Comparison of ENCODE assay signal across 1 cellular context in genomic region chr15:84081391-84082168, GRCh38.
TF ChIP-seq lines count a peak whose summit lies in the region.

No MANE protein-coding gene starts in this region.

TF ChIP-seq in SK-N-SH, 30 proteins besides CTCF, POLR2A, EP300 and RAD21 (continued from another document):
- no peak for TF ChIP-seq ZBTB33 (IDR thresholded peaks at IDR 0.05; ENCODE audit: borderline replicate concordance, low read depth)
- TF ChIP-seq RFX5 (IDR thresholded peaks at IDR 0.05; ENCODE audit: low read length): no peak
- TF ChIP-seq FOXM1 (IDR thresholded peaks at IDR 0.05; ENCODE audit: low read depth): no peak
- TF ChIP-seq NFIC (IDR thresholded peaks at IDR 0.05; ENCODE audit: borderline replicate concordance): peak; percentile 65
- TF ChIP-seq USF2 (IDR thresholded peaks at IDR 0.05; ENCODE audit: borderline replicate concordance, low read depth, low read length): no peak
- TF ChIP-seq YY1 (IDR thresholded peaks at IDR 0.05; ENCODE audit: low read depth): no peak
- no peak for TF ChIP-seq ELF1 (IDR thresholded peaks at IDR 0.05)
